12 cellular contexts compared by ENCODE assay signal in the genomic region with DNA sequence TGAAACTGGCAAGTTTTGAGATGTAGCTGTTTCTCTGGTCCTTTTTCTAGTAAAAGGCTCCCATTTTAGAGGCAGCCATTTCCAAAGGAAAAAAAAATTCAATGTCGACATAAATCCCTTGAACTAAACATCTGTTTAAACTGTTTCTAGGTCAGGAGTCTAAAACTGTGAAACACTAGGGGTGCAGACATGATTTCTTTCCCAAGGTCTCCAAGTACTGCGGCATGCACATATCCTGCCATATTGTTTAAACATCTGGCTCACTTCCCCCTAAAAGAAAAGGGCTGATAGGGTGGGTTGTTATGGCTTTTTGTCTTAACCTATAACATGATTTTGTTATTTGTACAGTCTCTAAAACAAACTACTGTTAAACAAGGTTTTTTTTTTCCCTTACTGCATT.
DNase-seq lines count a peak whose midpoint lies in the region; TF ChIP-seq lines count a peak whose summit lies in the region.
"Had no signal": no experiment of that assay in that cellular context is flagged by ENCODE, and none has a peak within 500 bp of the region (broad histone marks: within the 10 kb centered on the region; RNA-seq: fewer than 3 reads in every experiment).

No MANE protein-coding gene starts in this region.

- H3K27me3 ChIP-seq in subcutaneous abdominal adipose tissue (ENCODE audit: control insufficient read depth in 5 of 5, insufficient read depth in 4 of 5, low read length in 5 of 5), result no peaks in the 10 kb centered on the region
- H3K27me3 ChIP-seq: BLaER1 had no signal

- CTCF ChIA-PET in HEK293 (lab: Yijun Ruan, JAX), result interaction anchor here (0.6 to 0.7 kb wide), 2 partner anchors 37 to 501 kb away, joined by 3 read pairs; no protein-coding TSS in a partner anchor

- POLR2A ChIA-PET in HEK293 (lab: Yijun Ruan, JAX), result no interaction called here

- no peaks in the 10 kb centered on the region for H3K36me3 ChIP-seq in HEK293 (ENCODE audit: control insufficient read depth in 2 of 2, insufficient read depth in 1 of 2, low read length in 2 of 2)
- no peaks in the 10 kb centered on the region for H3K36me3 ChIP-seq in subcutaneous abdominal adipose tissue (ENCODE audit: control insufficient read depth in 5 of 5, insufficient read depth in 5 of 5, low read length in 5 of 5)
- H3K36me3 ChIP-seq: BLaER1 had no signal

- TF ChIP-seq CTCF in HEK293 (tag by site-specific recombination; IDR thresholded peaks at IDR 0.05), result no peak
- no peak for TF ChIP-seq CTCF in VCaP (conservative IDR thresholded peaks at IDR 0.05)

- H3K27ac ChIP-seq in HEK293 (ENCODE audit: extremely low read depth, low read depth, low read length) (no peak overlapping the region), VCaP (peak overlapping the region; percentile 3; the same call in 1 of the 2 replicates), subcutaneous abdominal adipose tissue (ENCODE audit: low read depth, low read length) (peak overlapping the region; percentile 63)
- H3K27ac ChIP-seq: BLaER1 had no signal

- no peak overlapping the region for H3K4me3 ChIP-seq in HEK293 (ENCODE audit: low read depth, low read length)
- no peak overlapping the region for H3K4me3 ChIP-seq in subcutaneous abdominal adipose tissue (ENCODE audit: low read depth in 1 of 5, low read length in 5 of 5)
- H3K4me3 ChIP-seq: BLaER1 had no signal

- DNase-seq in left kidney (ENCODE audit: low read depth, low spot score), result peak; percentile 61
- DNase-seq in NCI-H2171 treated with DMSO at 0.1 percent for 48 hours (lab: John Stamatoyannopoulos, UW), result no peak
- no peak for DNase-seq in retina
- DNase-seq in NCI-H1694 treated with DMSO at 0.1 percent for 48 hours (lab: John Stamatoyannopoulos, UW), result no peak
- DNase-seq: CD8-positive, alpha-beta memory T cell; DMS53; GF-D8; HCEC 1CT had no signal

- H3K9ac ChIP-seq in subcutaneous abdominal adipose tissue (ENCODE audit: low read length in 5 of 5), result no peak overlapping the region
- H3K9ac ChIP-seq: BLaER1 had no signal

- H3K4me1 ChIP-seq in HEK293 (ENCODE audit: control insufficient read depth, insufficient read depth, low read length) (peaks cover 5% of the 10 kb centered on the region; the same call in 1 of the 2 replicates), subcutaneous abdominal adipose tissue (ENCODE audit: control insufficient read depth in 5 of 5, insufficient read depth in 5 of 5, low read length in 5 of 5) (peaks cover 0 to 30% (median 24%) of the 10 kb centered on the region in 5 donors)
- H3K4me1 ChIP-seq: BLaER1 had no signal

- H3K9me3 ChIP-seq in HEK293 (ENCODE audit: control insufficient read depth, insufficient read depth, low read depth, low read length) (no peaks in the 10 kb centered on the region), subcutaneous abdominal adipose tissue (ENCODE audit: control insufficient read depth in 5 of 5, low read length in 5 of 5) (no peaks in the 10 kb centered on the region)
- H3K9me3 ChIP-seq: BLaER1 had no signal

TF ChIP-seq in HEK293, 187 proteins besides CTCF, POLR2A, EP300 and RAD21:
- no peak for TF ChIP-seq ZNF366 (tag by site-specific recombination; conservative IDR thresholded peaks at IDR 0.05)
- TF ChIP-seq, protein P1, sequence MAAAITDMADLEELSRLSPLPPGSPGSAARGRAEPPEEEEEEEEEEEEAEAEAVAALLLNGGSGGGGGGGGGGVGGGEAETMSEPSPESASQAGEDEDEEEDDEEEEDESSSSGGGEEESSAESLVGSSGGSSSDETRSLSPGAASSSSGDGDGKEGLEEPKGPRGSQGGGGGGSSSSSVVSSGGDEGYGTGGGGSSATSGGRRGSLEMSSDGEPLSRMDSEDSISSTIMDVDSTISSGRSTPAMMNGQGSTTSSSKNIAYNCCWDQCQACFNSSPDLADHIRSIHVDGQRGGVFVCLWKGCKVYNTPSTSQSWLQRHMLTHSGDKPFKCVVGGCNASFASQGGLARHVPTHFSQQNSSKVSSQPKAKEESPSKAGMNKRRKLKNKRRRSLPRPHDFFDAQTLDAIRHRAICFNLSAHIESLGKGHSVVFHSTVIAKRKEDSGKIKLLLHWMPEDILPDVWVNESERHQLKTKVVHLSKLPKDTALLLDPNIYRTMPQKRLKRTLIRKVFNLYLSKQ (tag by site-specific recombination; IDR thresholded peaks at IDR 0.05; ENCODE audit: borderline replicate concordance), result no peak
- TF ChIP-seq, protein P2, sequence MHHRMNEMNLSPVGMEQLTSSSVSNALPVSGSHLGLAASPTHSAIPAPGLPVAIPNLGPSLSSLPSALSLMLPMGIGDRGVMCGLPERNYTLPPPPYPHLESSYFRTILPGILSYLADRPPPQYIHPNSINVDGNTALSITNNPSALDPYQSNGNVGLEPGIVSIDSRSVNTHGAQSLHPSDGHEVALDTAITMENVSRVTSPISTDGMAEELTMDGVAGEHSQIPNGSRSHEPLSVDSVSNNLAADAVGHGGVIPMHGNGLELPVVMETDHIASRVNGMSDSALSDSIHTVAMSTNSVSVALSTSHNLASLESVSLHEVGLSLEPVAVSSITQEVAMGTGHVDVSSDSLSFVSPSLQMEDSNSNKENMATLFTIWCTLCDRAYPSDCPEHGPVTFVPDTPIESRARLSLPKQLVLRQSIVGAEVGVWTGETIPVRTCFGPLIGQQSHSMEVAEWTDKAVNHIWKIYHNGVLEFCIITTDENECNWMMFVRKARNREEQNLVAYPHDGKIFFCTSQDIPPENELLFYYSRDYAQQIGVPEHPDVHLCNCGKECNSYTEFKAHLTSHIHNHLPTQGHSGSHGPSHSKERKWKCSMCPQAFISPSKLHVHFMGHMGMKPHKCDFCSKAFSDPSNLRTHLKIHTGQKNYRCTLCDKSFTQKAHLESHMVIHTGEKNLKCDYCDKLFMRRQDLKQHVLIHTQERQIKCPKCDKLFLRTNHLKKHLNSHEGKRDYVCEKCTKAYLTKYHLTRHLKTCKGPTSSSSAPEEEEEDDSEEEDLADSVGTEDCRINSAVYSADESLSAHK (tag by site-specific recombination; IDR thresholded peaks at IDR 0.05), result 0 out of 2 replicates have a peak, but pooled peaks have one; percentile 11
TF ChIP-seq in HEK293: peak in this region for 1.
